In genomic region chrX:150504399-150505186, GRCh38 we compare ENCODE assay signal across 15 cellular contexts.
A peak's percentile ranks its signal among the peaks of the same experiment; 100 is the strongest.
DNase-seq lines count a peak whose midpoint lies in the region; ATAC-seq and TF ChIP-seq lines count a peak whose summit lies in the region.
"Had no signal": no experiment of that assay in that cellular context is flagged by ENCODE, and none has a peak within 500 bp of the region (broad histone marks: within the 10 kb centered on the region; RNA-seq: fewer than 3 reads in every experiment).

No MANE protein-coding gene starts in this region.

- no peaks in the 10 kb centered on the region for H3K4me1 Mint-ChIP-seq in stimulated activated effector memory CD8-positive, alpha-beta T cell treated with anti-CD3 and anti-CD28 coated beads, Interleukin-12 subunit alpha, Interleukin-12 subunit beta, amount 100 ng/mL, for 72 hours
- H3K4me1 Mint-ChIP-seq in Caco-2 (ENCODE audit: low read depth, unreplicated experiment), result no peaks in the 10 kb centered on the region
- H3K4me1 Mint-ChIP-seq: activated naive CD4-positive, alpha-beta T cell treated with anti-CD3 and anti-CD28 coated beads, Interleukin-2, amount 50 U/mL, for 24 hours had no signal

- H3K4me3 ChIP-seq in tibial nerve (no peak overlapping the region), Caco-2 (ENCODE audit: low read depth, low read length) (no peak overlapping the region)
- H3K4me3 ChIP-seq: K562 had no signal

- H3K36me3 Mint-ChIP-seq in stimulated activated effector memory CD8-positive, alpha-beta T cell treated with anti-CD3 and anti-CD28 coated beads, Interleukin-12 subunit alpha, Interleukin-12 subunit beta, amount 100 ng/mL, for 72 hours, result no peaks in the 10 kb centered on the region
- no peaks in the 10 kb centered on the region for H3K36me3 Mint-ChIP-seq in Caco-2 (ENCODE audit: insufficient read depth, unreplicated experiment)
- H3K36me3 Mint-ChIP-seq: activated naive CD4-positive, alpha-beta T cell treated with anti-CD3 and anti-CD28 coated beads, Interleukin-2, amount 50 U/mL, for 24 hours had no signal

- H3K27ac Mint-ChIP-seq in stimulated activated effector memory CD8-positive, alpha-beta T cell treated with anti-CD3 and anti-CD28 coated beads, Interleukin-12 subunit alpha, Interleukin-12 subunit beta, amount 100 ng/mL, for 72 hours, result no peak overlapping the region
- no peak overlapping the region for H3K27ac Mint-ChIP-seq in Caco-2 (ENCODE audit: unreplicated experiment)

- peaks cover 3% of the 10 kb centered on the region for H3K27me3 Mint-ChIP-seq in Caco-2 (ENCODE audit: insufficient read depth, unreplicated experiment)
- H3K27me3 Mint-ChIP-seq: activated naive CD4-positive, alpha-beta T cell treated with anti-CD3 and anti-CD28 coated beads, Interleukin-2, amount 50 U/mL, for 24 hours had no signal

- no peaks in the 10 kb centered on the region for H3K27me3 ChIP-seq in tibial nerve
- no peaks in the 10 kb centered on the region for H3K27me3 ChIP-seq in Caco-2 (replicated peaks; ENCODE audit: control insufficient read depth, insufficient read depth, low read length)

- ATAC-seq in stimulated activated effector memory CD8-positive, alpha-beta T cell treated with anti-CD3 and anti-CD28 coated beads, Interleukin-12 subunit alpha, Interleukin-12 subunit beta, amount 100 ng/mL, for 72 hours, result no peak
- ATAC-seq: activated CD4-positive, CD25-positive, alpha-beta regulatory T cell treated with anti-CD3 and anti-CD28 coated beads, Interleukin-2, amount 50 U/mL, for 24 hours; K562; left cardiac atrium had no signal

- TF ChIP-seq CTCF in tibial nerve (IDR thresholded peaks at IDR 0.05) (no peak), Caco-2 (IDR thresholded peaks at IDR 0.05; ENCODE audit: insufficient read depth in 1 of 2, low read depth in 1 of 2, low read length in 1 of 2, severe bottlenecking in 1 of 2, unreplicated experiment in 1 of 2) (no peak)

- no peak overlapping the region for H3K4me3 Mint-ChIP-seq in stimulated activated effector memory CD8-positive, alpha-beta T cell treated with anti-CD3 and anti-CD28 coated beads, Interleukin-12 subunit alpha, Interleukin-12 subunit beta, amount 100 ng/mL, for 72 hours
- H3K4me3 Mint-ChIP-seq in Caco-2 (ENCODE audit: unreplicated experiment), result no peak overlapping the region
- H3K4me3 Mint-ChIP-seq: activated naive CD4-positive, alpha-beta T cell treated with anti-CD3 and anti-CD28 coated beads, Interleukin-2, amount 50 U/mL, for 24 hours had no signal

- H3K9me3 Mint-ChIP-seq in stimulated activated effector memory CD8-positive, alpha-beta T cell treated with anti-CD3 and anti-CD28 coated beads, Interleukin-12 subunit alpha, Interleukin-12 subunit beta, amount 100 ng/mL, for 72 hours, result no peaks in the 10 kb centered on the region
- no peaks in the 10 kb centered on the region for H3K9me3 Mint-ChIP-seq in Caco-2 (ENCODE audit: unreplicated experiment)
- H3K9me3 Mint-ChIP-seq: activated naive CD4-positive, alpha-beta T cell treated with anti-CD3 and anti-CD28 coated beads, Interleukin-2, amount 50 U/mL, for 24 hours had no signal

- H3K9me3 ChIP-seq in tibial nerve, result no peaks in the 10 kb centered on the region
- H3K9me3 ChIP-seq in Caco-2, result no peaks in the 10 kb centered on the region

- H3K36me3 ChIP-seq in tibial nerve (no peaks in the 10 kb centered on the region), Caco-2 (ENCODE audit: control insufficient read depth, insufficient read depth, low read length) (no peaks in the 10 kb centered on the region)

- TF ChIP-seq EP300 in tibial nerve (IDR thresholded peaks at IDR 0.05), result no peak

- H3K4me1 ChIP-seq in tibial nerve (peaks cover 0 to 54% (median 5%) of the 10 kb centered on the region in 4 donors), Caco-2 (no peaks in the 10 kb centered on the region)

- 43 to 66% methylated on average over 8 to 9 of the region's 9 CpGs for WGBS in tibial nerve, 2 donors

- no peak for TF ChIP-seq POLR2A in tibial nerve (IDR thresholded peaks at IDR 0.05)

- POLR2A ChIA-PET in Caco-2 (lab: Charles Lee), result no interaction called here

- H3K27ac ChIP-seq in caudate nucleus (ENCODE audit: low read depth, low read length) (peak overlapping the region; percentile 77), tibial nerve (peak overlapping the region in 3 of 4 donors; percentile 19 to 86 (median 85))
- H3K27ac ChIP-seq: 22Rv1 had no signal

- peak; percentile 9 for DNase-seq in NCI-H1092 treated with DMSO at 0.1 percent for 48 hours (lab: John Stamatoyannopoulos, UW)
- DNase-seq in NCI-H1092 (lab: John Stamatoyannopoulos, UW), result no peak
- peak in 26 of 61 donors; percentile 1 to 43 (median 10) for DNase-seq in caudate nucleus (lab: John Stamatoyannopoulos, UW)
- peak; percentile 39 to 71 for DNase-seq in lung microvascular endothelial cell (ENCODE audit: low read depth in 2 of 2)
- no peak for DNase-seq in tibial nerve (ENCODE audit: low spot score in 2 of 2)
- no peak for DNase-seq in stimulated activated CD4-positive, alpha-beta T cell treated with anti-CD3 and anti-CD28 coated beads, Interleukin-12 subunit alpha, Interleukin-12 subunit beta, amount 100 ng/mL, for 4 hours
- DNase-seq in stimulated activated effector memory CD8-positive, alpha-beta T cell treated with anti-CD3 and anti-CD28 coated beads, Interleukin-12 subunit alpha, Interleukin-12 subunit beta, amount 100 ng/mL, for 72 hours (ENCODE audit: low spot score in 2 of 2), result no peak
- no peak for DNase-seq in Caco-2
- DNase-seq: DND-41, erythroblast, left cardiac atrium had no signal

- BruUV-seq in Caco-2 (replicated peaks; lab: Mats Ljungman, UMichigan), result no TSS peak

- CTCF ChIA-PET in Caco-2 (lab: Charles Lee), result no interaction called here

- intact Hi-C loops in Caco-2 (cut with micrococcal nuclease; ENCODE audit: unreplicated experiment), result no loop called here

Comparison
In these comparisons a context has a peak if more than half of its experiments do, and no peak if none do; other contexts are left out.
1. DNase-seq: peak in NCI-H1092 treated with DMSO at 0.1 percent for 48 hours (single experiment) and lung microvascular endothelial cell (2 of 2); none in NCI-H1092 (single experiment), tibial nerve (0 of 2), stimulated activated CD4-positive, alpha-beta T cell treated with anti-CD3 and anti-CD28 coated beads, Interleukin-12 subunit alpha, Interleukin-12 subunit beta, amount 100 ng/mL, for 4 hours (single experiment), stimulated activated effector memory CD8-positive, alpha-beta T cell treated with anti-CD3 and anti-CD28 coated beads, Interleukin-12 subunit alpha, Interleukin-12 subunit beta, amount 100 ng/mL, for 72 hours (0 of 2) and Caco-2 (0 of 2).